ENCODE assay signal across 21 cellular contexts in the genomic region with DNA sequence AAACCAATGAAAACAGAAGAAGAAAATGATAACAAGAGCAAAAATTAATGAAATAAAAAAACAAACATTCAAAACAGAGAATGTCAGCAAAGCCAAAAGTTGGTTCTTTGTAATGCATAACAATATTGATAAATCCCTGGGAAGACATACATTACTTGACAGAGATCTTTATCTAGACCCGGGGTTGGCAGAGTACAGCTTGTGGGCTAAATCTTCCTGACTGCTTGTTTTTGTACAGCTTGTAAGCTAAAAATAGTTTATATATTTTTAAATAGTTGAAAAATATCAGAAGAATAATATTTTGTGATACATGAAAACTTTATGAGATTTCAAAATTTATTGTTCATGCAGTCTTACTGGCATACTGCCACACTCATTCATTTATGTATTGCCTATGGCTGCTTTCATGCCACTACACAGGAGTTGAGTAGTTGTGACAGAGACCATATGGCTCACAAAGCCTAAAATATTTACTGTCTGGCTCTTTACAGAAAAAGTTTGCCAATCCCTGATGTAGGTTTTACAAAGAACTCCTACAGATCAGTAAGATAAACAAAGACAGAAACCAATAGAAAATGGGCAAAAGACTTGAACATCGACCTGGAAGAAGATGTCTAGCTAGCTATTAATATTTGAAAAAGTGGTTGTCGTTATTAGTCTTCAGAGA.
"Had no signal": no experiment of that assay in that cellular context is flagged by ENCODE, and none has a peak within 500 bp of the region (broad histone marks: within the 10 kb centered on the region; RNA-seq: fewer than 3 reads in every experiment).

No MANE protein-coding gene starts in this region.

- H3K4me3 ChIP-seq: cardiac muscle cell, ovary, psoas muscle, right atrium auricular region, tibial artery had no signal

- H3K36me3 ChIP-seq: cardiac muscle cell, neutrophil, ovary, right atrium auricular region had no signal

- H3K27me3 ChIP-seq: cardiac muscle cell, foreskin keratinocyte, ovary, right atrium auricular region, tibial artery had no signal

- H3K27ac Mint-ChIP-seq: activated naive CD8-positive, alpha-beta T cell; activated T-helper 1 cell treated with anti-CD3 and anti-CD28 coated beads, Interleukin-12 subunit alpha, Interleukin-12 subunit beta, Interleukin-2, Interleukin-4 antibody, amounts not matched to agents 30 ng/mL and 10 ng/mL and 1 ng/mL, durations not matched to agents 14 hours and 24 hours and 36 hours; natural killer cell treated with Interleukin-12 subunit alpha and Interleukin-12 subunit beta and Interleukin-15 and Interleukin-18, amount 100 ng/mL, for 72 hours had no signal

- H3K27ac ChIP-seq: cardiac muscle cell, epithelial cell of prostate, foreskin keratinocyte, neutrophil, ovary, psoas muscle, right atrium auricular region, tibial artery had no signal

- DNase-seq: activated CD4-positive, alpha-beta T cell treated with anti-CD3 and anti-CD28 coated beads for 4 hours; activated CD4-positive, alpha-beta T cell treated with anti-CD3 and anti-CD28 coated beads, Interleukin-2, amount 50 U/mL, for 48 hours; activated CD4-positive, CD25-positive, alpha-beta regulatory T cell; activated T-cell treated with anti-CD3 and anti-CD28 coated beads for 4 hours; amygdala; foreskin keratinocyte; left ventricle myocardium superior; mammary epithelial cell; ovary; psoas muscle; stimulated activated CD4-positive, alpha-beta T cell treated with anti-CD3 and anti-CD28 coated beads, Interleukin-4, amount 100 ng/mL, for 4 hours; stimulated activated naive CD8-positive, alpha-beta T cell treated with anti-CD3 and anti-CD28 coated beads, Interleukin-15, Interleukin-2, amounts not matched to agents 100 U/mL and 50 U/mL, for 24 hours; substantia nigra; tibial artery had no signal

- H3K4me3 Mint-ChIP-seq: activated naive CD8-positive, alpha-beta T cell; activated T-helper 1 cell treated with anti-CD3 and anti-CD28 coated beads, Interleukin-12 subunit alpha, Interleukin-12 subunit beta, Interleukin-2, Interleukin-4 antibody, amounts not matched to agents 30 ng/mL and 10 ng/mL and 1 ng/mL, durations not matched to agents 14 hours and 24 hours and 36 hours; natural killer cell treated with Interleukin-12 subunit alpha and Interleukin-12 subunit beta and Interleukin-15 and Interleukin-18, amount 100 ng/mL, for 72 hours had no signal

- H3K4me1 ChIP-seq: foreskin keratinocyte, psoas muscle, right atrium auricular region had no signal

- ATAC-seq: foreskin keratinocyte; left ventricle myocardium superior; natural killer cell treated with Interleukin-12 subunit alpha and Interleukin-12 subunit beta and Interleukin-15 and Interleukin-18, amount 100 ng/mL, for 72 hours; stimulated activated naive CD8-positive, alpha-beta T cell treated with anti-CD3 and anti-CD28 coated beads, Interleukin-15, Interleukin-2, amounts not matched to agents 100 U/mL and 50 U/mL, for 24 hours had no signal

- H3K27me3 Mint-ChIP-seq: activated naive CD8-positive, alpha-beta T cell had no signal

- H3K9me3 ChIP-seq: neutrophil, ovary, psoas muscle, right atrium auricular region, tibial artery had no signal
